8 cellular contexts compared by ENCODE assay signal in genomic region chr10:38355997-38356926, GRCh38.
A peak's percentile ranks its signal among the peaks of the same experiment; 100 is the strongest.
DNase-seq lines count a peak whose midpoint lies in the region; ATAC-seq, FAIRE-seq and TF ChIP-seq lines count a peak whose summit lies in the region.
"Not testable (repeated sequence)": the region's sequence is repeated elsewhere in the genome, so short reads cannot be mapped to it uniquely, and the experiment has no call there.

No MANE protein-coding gene starts in this region.

- peaks cover 16% of the 10 kb centered on the region for H3K36me3 ChIP-seq in RWPE2 (ENCODE audit: low read depth)

- H3K4me3 ChIP-seq in LNCaP clone FGC (ENCODE audit: low read depth, low read length) (peak overlapping the region; percentile 50), RWPE2 (ENCODE audit: severe bottlenecking) (peak overlapping the region; percentile 64)

- H3K27me3 Mint-ChIP-seq in nephron progenitor cell (ENCODE audit: low read depth, poor library complexity); stimulated activated naive B cell treated with anti-CD40 and anti-IgM and Interleukin-4, amounts not matched to agents 10 μg/mL and 1 μg/mL and 100 μg/mL, for 72 hours: not testable (repeated sequence)

- H3K9me3 ChIP-seq in RWPE2 (ENCODE audit: severe bottlenecking) = not testable (repeated sequence)

- DNase-seq in ELF-1 (ENCODE audit: low read depth, low spot score) (peak; percentile 86), LNCaP clone FGC (ENCODE audit: low read depth) (peak; percentile 36), RWPE2 (ENCODE audit: low spot score) (peak; percentile 76), fibroblast of peridontal ligament (ENCODE audit: extremely low read depth) (peak; percentile 52), nephron progenitor cell (peak; percentile 67)
- DNase-seq in H54 (ENCODE audit: insufficient read length, low spot score) = not testable (repeated sequence)
- DNase-seq in activated T-helper 9 cell treated with anti-CD3 and anti-CD28 coated beads, Interleukin-2, amount 50 U/mL, for 16 hours (ENCODE audit: low read depth) = peak; percentile 63
- peak; percentile 80 for DNase-seq in stimulated activated naive B cell treated with anti-CD40 and anti-IgM and Interleukin-4, amounts not matched to agents 10 μg/mL and 1 μg/mL and 100 μg/mL, for 72 hours

- peak; percentile 97 for FAIRE-seq in H54 (lab: Jason Lieb, UNC)

- H3K27ac ChIP-seq in RWPE2 (ENCODE audit: poor library complexity, severe bottlenecking) = peak overlapping the region; percentile 58

- H3K36me3 Mint-ChIP-seq in nephron progenitor cell (ENCODE audit: low read depth); stimulated activated naive B cell treated with anti-CD40 and anti-IgM and Interleukin-4, amounts not matched to agents 10 μg/mL and 1 μg/mL and 100 μg/mL, for 72 hours: not testable (repeated sequence)

- TF ChIP-seq POLR2A in H54 (IDR thresholded peaks at IDR 0.05; ENCODE audit: low read depth, low read length) = peak; percentile 11; the same call in 1 of the 2 replicates

- not testable (repeated sequence) for H3K4me1 Mint-ChIP-seq in nephron progenitor cell; stimulated activated naive B cell treated with anti-CD40 and anti-IgM and Interleukin-4, amounts not matched to agents 10 μg/mL and 1 μg/mL and 100 μg/mL, for 72 hours

- peak overlapping the region; percentile 85 for H3K4me3 Mint-ChIP-seq in nephron progenitor cell
- H3K4me3 Mint-ChIP-seq in stimulated activated naive B cell treated with anti-CD40 and anti-IgM and Interleukin-4, amounts not matched to agents 10 μg/mL and 1 μg/mL and 100 μg/mL, for 72 hours = peak overlapping the region; percentile 90 to 92

- not testable (repeated sequence) for H3K4me1 ChIP-seq in RWPE2 (ENCODE audit: insufficient read depth, poor library complexity, severe bottlenecking)

- not testable (repeated sequence) for H3K27me3 ChIP-seq in RWPE2 (ENCODE audit: insufficient read depth, poor library complexity, severe bottlenecking)

- H3K9me3 Mint-ChIP-seq in nephron progenitor cell = peaks cover 16% of the 10 kb centered on the region
- H3K9me3 Mint-ChIP-seq in stimulated activated naive B cell treated with anti-CD40 and anti-IgM and Interleukin-4, amounts not matched to agents 10 μg/mL and 1 μg/mL and 100 μg/mL, for 72 hours = not testable (repeated sequence)

- ATAC-seq in RWPE2 (ENCODE audit: low read depth) = peak; percentile 99
- ATAC-seq in stimulated activated naive B cell treated with anti-CD40 and anti-IgM and Interleukin-4, amounts not matched to agents 10 μg/mL and 1 μg/mL and 100 μg/mL, for 72 hours (replicated peaks) = peak; percentile 99

- peak overlapping the region; percentile 97 for H3K27ac Mint-ChIP-seq in nephron progenitor cell
- H3K27ac Mint-ChIP-seq in stimulated activated naive B cell treated with anti-CD40 and anti-IgM and Interleukin-4, amounts not matched to agents 10 μg/mL and 1 μg/mL and 100 μg/mL, for 72 hours = peak overlapping the region; percentile 98

- not testable (repeated sequence) for TF ChIP-seq CTCF in LNCaP clone FGC (IDR thresholded peaks at IDR 0.05; ENCODE audit: control insufficient read depth, extremely low read depth, insufficient read depth); RWPE2 (IDR thresholded peaks at IDR 0.05; ENCODE audit: poor library complexity, severe bottlenecking); nephron progenitor cell (IDR thresholded peaks at IDR 0.05)
